Comparison of ENCODE assay signal across 19 cellular contexts in genomic region chr2:85356186-85356585, GRCh38.
"Had no signal": no experiment of that assay in that cellular context is flagged by ENCODE, and none has a peak within 500 bp of the region (broad histone marks: within the 10 kb centered on the region; RNA-seq: fewer than 3 reads in every experiment).

No MANE protein-coding gene starts in this region.

- H3K9me3 ChIP-seq: prostate gland, SJSA1, suprapubic skin, upper lobe of right lung had no signal

- H3K36me3 ChIP-seq: brain microvascular endothelial cell had no signal

- H3K9me3 Mint-ChIP-seq: activated T-helper 1 cell treated with anti-CD3 and anti-CD28 coated beads, Interleukin-12 subunit alpha, Interleukin-12 subunit beta, Interleukin-2, Interleukin-4 antibody, amounts not matched to agents 30 ng/mL and 10 ng/mL and 1 ng/mL, durations not matched to agents 14 hours and 24 hours and 36 hours had no signal

- ATAC-seq: activated CD4-positive, CD25-positive, alpha-beta regulatory T cell treated with anti-CD3 and anti-CD28 coated beads, Interleukin-2, amount 50 U/mL, for 24 hours; esophagus mucosa; left colon; sciatic nerve; upper lobe of right lung had no signal

- H3K4me3 ChIP-seq: prostate gland had no signal

- H3K27ac ChIP-seq: brain microvascular endothelial cell, prostate gland, SJSA1, suprapubic skin, upper lobe of right lung had no signal

- DNase-seq: activated CD4-positive, alpha-beta T cell treated with anti-CD3 and anti-CD28 coated beads, Interleukin-2, amount 50 U/mL, for 48 hours; activated CD8-positive, alpha-beta memory T cell treated with anti-CD3 and anti-CD28 coated beads, Interleukin-2, amount 50 U/mL, for 48 hours; activated naive CD4-positive, alpha-beta T cell treated with anti-CD3 and anti-CD28 coated beads, Interleukin-2, amount 50 U/mL, for 16 hours; brain microvascular endothelial cell; cerebellar nuclear complex; mesenchymal stem cell; nucleus accumbens; stimulated activated CD4-positive, alpha-beta T cell treated with anti-CD3 and anti-CD28 coated beads, Interleukin-2, amount 100 ng/mL, for 24 hours; stimulated activated naive CD4-positive, alpha-beta T cell; SW 1271; upper lobe of right lung had no signal

- H3K27me3 ChIP-seq: brain microvascular endothelial cell, SJSA1, suprapubic skin, upper lobe of right lung had no signal

- H3K4me1 ChIP-seq: prostate gland had no signal
